Comparison of ENCODE assay signal across 27 cellular contexts in the genomic region with DNA sequence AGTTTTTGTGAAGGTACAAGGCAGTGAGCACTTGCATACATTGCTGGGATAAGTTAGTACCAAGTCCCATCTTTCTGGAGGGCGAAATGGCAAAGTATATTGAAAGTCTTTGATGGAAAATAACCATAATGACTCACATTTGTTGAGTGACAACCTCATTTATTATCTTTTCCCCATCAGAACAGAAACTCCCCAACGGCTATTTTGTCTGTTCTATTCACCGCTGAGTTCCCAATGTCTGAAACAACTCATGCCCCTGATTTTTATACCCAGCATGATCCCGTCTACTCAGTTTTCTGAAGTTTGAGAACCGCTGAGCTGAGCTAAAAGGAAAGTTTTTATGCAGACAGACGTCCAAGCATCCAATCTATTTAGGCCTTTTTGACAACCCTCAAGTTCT. TPM values are rescaled to one million over a fixed set of nuclear protein-coding genes. Genes with fewer than 3 reads are reported as not detected.
"Had no signal": no experiment of that assay in that cellular context is flagged by ENCODE, and none has a peak within 500 bp of the region (broad histone marks: within the 10 kb centered on the region; RNA-seq: fewer than 3 reads in every experiment).

No MANE protein-coding gene starts in this region.

- H3K4me3 ChIP-seq: adrenal gland, breast epithelium, Peyer's patch, SJSA1 had no signal

- H3K27ac ChIP-seq: adrenal gland, breast epithelium, Peyer's patch, SJSA1, WERI-Rb-1 had no signal

- H3K27ac Mint-ChIP-seq: activated CD4-positive, alpha-beta memory T cell treated with anti-CD3 and anti-CD28 coated beads, Interleukin-2, amount 10 ng/mL, durations not matched to agents 7 days and 5 days; activated CD4-positive, alpha-beta T cell treated with anti-CD3 and anti-CD28 coated beads for 36 hours; activated naive CD8-positive, alpha-beta T cell treated with anti-CD3 and anti-CD28 coated beads, Interleukin-2, amount 10 ng/mL, durations not matched to agents 7 days and 5 days; activated T-helper 2 cell treated with anti-CD3 and anti-CD28 coated beads, Interferon-gamma antibody, Interleukin-2, Interleukin-4, amounts not matched to agents 10 μg/mL and 5 μg/mL and 100 μg/mL, durations not matched to agents 14 hours and 24 hours and 36 hours; T-helper 17 cell had no signal

- H3K9me3 ChIP-seq: adrenal gland, breast epithelium, Peyer's patch, SJSA1 had no signal

- H3K36me3 Mint-ChIP-seq: activated naive CD8-positive, alpha-beta T cell treated with anti-CD3 and anti-CD28 coated beads, Interleukin-2, amount 10 ng/mL, durations not matched to agents 7 days and 5 days had no signal

- H3K4me1 ChIP-seq: breast epithelium had no signal

- H3K27me3 Mint-ChIP-seq: activated CD4-positive, alpha-beta memory T cell treated with anti-CD3 and anti-CD28 coated beads, Interleukin-2, amount 10 ng/mL, durations not matched to agents 7 days and 5 days; activated CD4-positive, alpha-beta T cell treated with anti-CD3 and anti-CD28 coated beads for 36 hours; activated naive CD8-positive, alpha-beta T cell treated with anti-CD3 and anti-CD28 coated beads, Interleukin-2, amount 10 ng/mL, durations not matched to agents 7 days and 5 days; T-helper 17 cell had no signal

- H3K4me3 Mint-ChIP-seq: activated CD4-positive, alpha-beta memory T cell treated with anti-CD3 and anti-CD28 coated beads, Interleukin-2, amount 10 ng/mL, durations not matched to agents 7 days and 5 days; activated CD4-positive, alpha-beta T cell treated with anti-CD3 and anti-CD28 coated beads for 36 hours; activated naive CD8-positive, alpha-beta T cell treated with anti-CD3 and anti-CD28 coated beads, Interleukin-2, amount 10 ng/mL, durations not matched to agents 7 days and 5 days; T-helper 17 cell had no signal

- H3K36me3 ChIP-seq: adrenal gland, breast epithelium, Peyer's patch, SJSA1, WERI-Rb-1 had no signal

- ATAC-seq: activated CD4-positive, alpha-beta T cell treated with anti-CD3 and anti-CD28 coated beads for 36 hours; T-helper 17 cell had no signal

- H3K27me3 ChIP-seq: adrenal gland, breast epithelium, Peyer's patch, SJSA1 had no signal

- DNase-seq: activated CD4-positive, alpha-beta memory T cell treated with anti-CD3 and anti-CD28 coated beads, Interleukin-2, amount 10 ng/mL, durations not matched to agents 7 days and 5 days; activated CD4-positive, alpha-beta T cell treated with anti-CD3 and anti-CD28 coated beads for 36 hours; activated CD4-positive, alpha-beta T cell treated with anti-CD3 and anti-CD28 coated beads, Interleukin-2, amount 50 U/mL, for 1 hour; activated naive CD4-positive, alpha-beta T cell treated with anti-CD3 and anti-CD28 coated beads, Interleukin-2, amount 50 U/mL, for 16 hours; activated naive CD8-positive, alpha-beta T cell treated with anti-CD3 and anti-CD28 coated beads, Interleukin-2, amount 10 ng/mL, durations not matched to agents 7 days and 5 days; activated T-cell treated with anti-CD3 and anti-CD28 coated beads for 4 hours; activated T-cell treated with anti-CD3 and anti-CD28 coated beads, Interleukin-2, amount 50 U/mL, for 48 hours; adrenal gland; anterior cingulate cortex; caudate nucleus; Karpas-422; NCI-H1092 treated with DMSO at 0.1 percent for 48 hours; NCI-H1417 treated with DMSO at 0.1 percent for 48 hours; NCI-H1694; NCI-H2029; NCI-H345; NCI-H510A; NCI-H526 treated with DMSO at 0.1 percent for 48 hours; NCI-H82; Peyer's patch; SHP77; T-helper 17 cell; T-helper 9 cell; WERI-Rb-1 had no signal

- H3K9me3 Mint-ChIP-seq: activated CD4-positive, alpha-beta memory T cell treated with anti-CD3 and anti-CD28 coated beads, Interleukin-2, amount 10 ng/mL, durations not matched to agents 7 days and 5 days; activated naive CD8-positive, alpha-beta T cell treated with anti-CD3 and anti-CD28 coated beads, Interleukin-2, amount 10 ng/mL, durations not matched to agents 7 days and 5 days; activated T-helper 2 cell treated with anti-CD3 and anti-CD28 coated beads, Interferon-gamma antibody, Interleukin-2, Interleukin-4, amounts not matched to agents 10 μg/mL and 5 μg/mL and 100 μg/mL, durations not matched to agents 14 hours and 24 hours and 36 hours had no signal

RNA-seq across cellular contexts. Expression of a gene that starts 7.8 kb away (rescaled TPM):
- total RNA-seq: SJSA1 had no signal
